In genomic region chr3:81490541-81491288, GRCh38 we compare ENCODE assay signal across 8 cellular contexts.
DNase-seq lines count a peak whose midpoint lies in the region; ATAC-seq, FAIRE-seq and TF ChIP-seq lines count a peak whose summit lies in the region.

No MANE protein-coding gene starts in this region.

- H3K4me3 ChIP-seq in AG10803 (ENCODE audit: low read length) (no peak overlapping the region), WI38 (ENCODE audit: low read depth, low read length) (no peak overlapping the region), bronchial epithelial cell (ENCODE audit: low read depth, low read length) (no peak overlapping the region)

- no peaks in the 10 kb centered on the region for H3K36me3 ChIP-seq in bronchial epithelial cell (ENCODE audit: control insufficient read depth, insufficient read depth, low read length)

- peak; percentile 70 for TF ChIP-seq CTCF in AG10803 (conservative IDR thresholded peaks at IDR 0.05; ENCODE audit: low read length)
- peak; percentile 70 for TF ChIP-seq CTCF in WI38 (IDR thresholded peaks at IDR 0.05; ENCODE audit: low read depth, low read length)
- TF ChIP-seq CTCF in bronchial epithelial cell (IDR thresholded peaks at IDR 0.05; ENCODE audit: insufficient read depth, low read length, severe bottlenecking): peak; percentile 74

- ATAC-seq in GM18873 (IDR thresholded peaks at IDR 0.05; ENCODE audit: low FRiP score, unreplicated experiment): peak; percentile 95
- ATAC-seq in HG03103 (IDR thresholded peaks at IDR 0.05; ENCODE audit: low read depth, unreplicated experiment): peak; percentile 97

- no peak for FAIRE-seq in bronchial epithelial cell (lab: Jason Lieb, UNC)

- DNase-seq in AG10803 (ENCODE audit: low read depth) (peak; percentile 72), NCI-H2196 treated with DMSO at 0.1 percent for 48 hours (lab: John Stamatoyannopoulos, UW; ENCODE audit: unreplicated experiment) (peak; percentile 28), bronchial epithelial cell (ENCODE audit: low read depth) (peak; percentile 77), kidney glomerular epithelial cell (lab: John Stamatoyannopoulos, UW) (peak; percentile 65)
- peak; percentile 41 for DNase-seq in stimulated activated CD4-positive, alpha-beta T cell treated with anti-CD3 and anti-CD28 coated beads, Interleukin-2, amount 100 ng/mL, for 4 hours (ENCODE audit: low read depth)

- no peaks in the 10 kb centered on the region for H3K27me3 ChIP-seq in bronchial epithelial cell (ENCODE audit: control insufficient read depth, insufficient read depth, low read length)
